Comparison of ENCODE assay signal across 14 cellular contexts in the genomic region with DNA sequence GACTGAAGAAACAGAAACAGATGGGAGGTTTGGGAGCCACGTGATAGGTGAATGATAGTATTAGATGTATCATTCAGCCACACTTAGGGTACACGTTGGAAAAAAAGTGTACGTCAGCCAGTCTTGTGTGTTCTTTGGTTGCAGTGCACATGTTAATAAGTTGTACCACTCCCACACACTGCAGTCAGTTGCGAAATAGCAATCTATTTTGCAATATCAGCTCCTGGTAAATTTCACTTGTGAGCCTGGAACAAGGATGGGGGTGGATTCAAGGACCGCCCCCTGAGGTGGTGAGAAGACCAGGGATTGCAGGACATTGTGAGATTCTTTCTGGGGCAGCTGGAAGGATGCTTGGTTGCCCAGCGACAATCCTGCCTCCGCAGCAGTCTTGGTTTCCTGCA.
DNase-seq lines count a peak whose midpoint lies in the region; ATAC-seq, FAIRE-seq and TF ChIP-seq lines count a peak whose summit lies in the region.
"Had no signal": no experiment of that assay in that cellular context is flagged by ENCODE, and none has a peak within 500 bp of the region (broad histone marks: within the 10 kb centered on the region; RNA-seq: fewer than 3 reads in every experiment).

No MANE protein-coding gene starts in this region.

- TF ChIP-seq CTCF in A549 (IDR thresholded peaks at IDR 0.05) (no peak), right lobe of liver (IDR thresholded peaks at IDR 0.05) (no peak)

- no peak overlapping the region for H3K4me3 ChIP-seq in A549
- H3K4me3 ChIP-seq in right lobe of liver: no peak overlapping the region
- H3K4me3 ChIP-seq in small intestine (ENCODE audit: low read depth in 1 of 2, low read length in 2 of 2): no peak overlapping the region

- H3K27ac ChIP-seq in A549: 0 out of 6 replicates have a peak overlapping the region, but pooled peaks of 1 of the 2 experiments have one; percentile 24
- peak overlapping the region in 2 of 3 donors; percentile 41 to 69 for H3K27ac ChIP-seq in right lobe of liver
- peak overlapping the region in 1 of 2 donors; percentile 19 for H3K27ac ChIP-seq in small intestine (ENCODE audit: low read depth in 1 of 2, low read length in 1 of 2)

- intact Hi-C loops in right lobe of liver (cut with DNase I): no loop called here

- H3K4me2 ChIP-seq in A549: peak overlapping the region; percentile 24; the same call in 1 of the 3 replicates

- no peak for TF ChIP-seq EP300 in A549 (IDR thresholded peaks at IDR 0.05)

- ATAC-seq in A549 (no peak), right lobe of liver (peak; percentile 69 to 85 (median 75)), HG03432 (IDR thresholded peaks at IDR 0.05; ENCODE audit: unreplicated experiment) (no peak), HG02973 (IDR thresholded peaks at IDR 0.05; ENCODE audit: unreplicated experiment) (no peak)
- ATAC-seq: activated CD4-positive, alpha-beta T cell treated with anti-CD3 and anti-CD28 coated beads for 36 hours had no signal

- H3K36me3 ChIP-seq in right lobe of liver: no peaks in the 10 kb centered on the region
- H3K36me3 ChIP-seq in small intestine (ENCODE audit: control insufficient read depth in 2 of 2, insufficient read depth in 2 of 2, low read length in 2 of 2): no peaks in the 10 kb centered on the region

- no peak for TF ChIP-seq POLR2A in A549 (IDR thresholded peaks at IDR 0.05; ENCODE audit: low read length)
- TF ChIP-seq POLR2A in right lobe of liver (IDR thresholded peaks at IDR 0.05): no peak

- CTCF ChIA-PET in A549 (lab: Yijun Ruan, JAX): interaction anchor here (0.7 to 1.7 kb wide), 2 partner anchors 10 to 50 kb away, joined by 4 read pairs; no protein-coding TSS in a partner anchor

- POLR2A ChIA-PET in A549 (lab: Yijun Ruan, JAX): no interaction called here

- in situ Hi-C loops in KBM-7 (cut with MboI; ENCODE audit: low pct_unique_long_range_greater_than_20kb, low sequenced_read_pairs): no loop called here

- DNase-seq in A549 (ENCODE audit: low read depth in 1 of 2, low spot score in 1 of 2): peak in 1 of 2 experiments; percentile 19
- DNase-seq in KBM-7: peak; percentile 64
- peak; percentile 17 for DNase-seq in dedifferentiated amniotic fluid mesenchymal stem cell (ENCODE audit: extremely low spot score)
- peak in 1 of 3 donors; percentile 66 for DNase-seq in right lobe of liver
- DNase-seq in small intestine: no peak
- DNase-seq in SW 1271 (lab: John Stamatoyannopoulos, UW): no peak
- DNase-seq: activated CD4-positive, alpha-beta T cell treated with anti-CD3 and anti-CD28 coated beads for 36 hours; activated naive CD4-positive, alpha-beta T cell treated with anti-CD3 and anti-CD28 coated beads, Interleukin-2, amount 50 U/mL, for 16 hours; NCI-H2171; SHP77; stimulated activated CD8-positive, alpha-beta memory T cell treated with anti-CD3 and anti-CD28 coated beads, Interleukin-4, amount 100 ng/mL, for 48 hours had no signal

- FAIRE-seq in A549 (lab: Jason Lieb, UNC) (no peak), small intestine (lab: Jason Lieb, UNC) (no peak)
- FAIRE-seq: A204.1 had no signal

- no peak for TF ChIP-seq RAD21 in A549 (conservative IDR thresholded peaks at IDR 0.05 in 1 of 2, IDR thresholded peaks at IDR 0.05 in 1 of 2)

- WGBS in A549 (ENCODE audit: missing lambda C conversion rate): 68% methylated on average over 7 of the region's 7 CpGs
- WGBS in right lobe of liver (ENCODE audit: insufficient coverage, low coverage, low lambda C conversion rate, missing lambda C conversion rate): 26% methylated on average over 5 of the region's 7 CpGs
- 68 to 73% (median 71%) methylated on average over 7 of the region's 7 CpGs for WGBS in small intestine, 3 donors

- H3K9me3 ChIP-seq in A549 (no peaks in the 10 kb centered on the region), right lobe of liver (no peaks in the 10 kb centered on the region), small intestine (ENCODE audit: control insufficient read depth, low read depth) (no peaks in the 10 kb centered on the region)

- no peaks in the 10 kb centered on the region for H3K27me3 ChIP-seq in right lobe of liver
- H3K27me3 ChIP-seq in small intestine (ENCODE audit: control insufficient read depth in 2 of 2, insufficient read depth in 2 of 2, low read length in 2 of 2): no peaks in the 10 kb centered on the region

- H3K4me1 ChIP-seq in A549: peaks cover 14% of the 10 kb centered on the region; the same call in 2 of the 3 replicates
- H3K4me1 ChIP-seq in right lobe of liver: peaks cover 0 to 19% (median 0%) of the 10 kb centered on the region in 4 donors
- H3K4me1 ChIP-seq in small intestine (ENCODE audit: control insufficient read depth in 2 of 2, insufficient read depth in 1 of 2, low read depth in 1 of 2, low read length in 1 of 2): no peaks in the 10 kb centered on the region

TF ChIP-seq in A549, 52 proteins besides CTCF, POLR2A, EP300 and RAD21:
- TF ChIP-seq CBX8 (IDR thresholded peaks at IDR 0.05): no peak
- no peak for TF ChIP-seq TP53 (CRISPR knock-in tag; IDR thresholded peaks at IDR 0.05)
- peak; percentile 85 to 87 for TF ChIP-seq CEBPB (IDR thresholded peaks at IDR 0.05)
TF ChIP-seq in A549: peak in this region for 1.

Comparison
In these comparisons a context has a peak if more than half of its experiments do, and no peak if none do; other contexts are left out.
1. ATAC-seq: peak in right lobe of liver (4 of 4); none in A549 (0 of 2), HG03432 (single experiment) and HG02973 (single experiment).
2. DNase-seq: peak in KBM-7 (single experiment) and dedifferentiated amniotic fluid mesenchymal stem cell (single experiment); none in small intestine (single experiment) and SW 1271 (0 of 2).